Comparison of ENCODE assay signal across 9 cellular contexts in genomic region chr2:9951272-9951521, GRCh38. TPM values are rescaled to one million over a fixed set of nuclear protein-coding genes. Genes with fewer than 3 reads are reported as not detected.
DNase-seq lines count a peak whose midpoint lies in the region; ATAC-seq, FAIRE-seq and TF ChIP-seq lines count a peak whose summit lies in the region.
"Had no signal": no experiment of that assay in that cellular context is flagged by ENCODE, and none has a peak within 500 bp of the region (broad histone marks: within the 10 kb centered on the region; RNA-seq: fewer than 3 reads in every experiment).

No MANE protein-coding gene starts in this region.

- no peak overlapping the region for H3K27ac Mint-ChIP-seq in activated naive CD4-positive, alpha-beta T cell treated with anti-CD3 and anti-CD28 coated beads, Interleukin-2, amount 50 U/mL, for 24 hours
- no peak overlapping the region for H3K27ac Mint-ChIP-seq in astrocyte (ENCODE audit: unreplicated experiment)

- H3K27me3 ChIP-seq in astrocyte (ENCODE audit: insufficient read depth, low read length) (peaks cover 15% of the 10 kb centered on the region), lower lobe of right lung (ENCODE audit: low read depth) (peaks cover 6% of the 10 kb centered on the region), upper lobe of left lung (peaks cover 0 to 5% (median 1%) of the 10 kb centered on the region in 4 donors)

- H3K4me1 ChIP-seq in astrocyte (ENCODE audit: insufficient read depth, low read length), result peaks cover 4% of the 10 kb centered on the region
- H3K4me1 ChIP-seq in lower lobe of right lung, result peaks cover 23% of the 10 kb centered on the region
- H3K4me1 ChIP-seq in upper lobe of left lung, result peaks cover 2 to 32% (median 11%) of the 10 kb centered on the region in 4 donors

- no peak for TF ChIP-seq POLR2A in upper lobe of left lung (IDR thresholded peaks at IDR 0.05)

- H3K4me3 Mint-ChIP-seq in activated naive CD4-positive, alpha-beta T cell treated with anti-CD3 and anti-CD28 coated beads, Interleukin-2, amount 50 U/mL, for 24 hours, result peak overlapping the region; percentile 84
- no peak overlapping the region for H3K4me3 Mint-ChIP-seq in astrocyte (ENCODE audit: unreplicated experiment)

- FAIRE-seq in astrocyte (lab: Jason Lieb, UNC), result no peak
- FAIRE-seq: G401.6 had no signal

- WGBS in upper lobe of left lung, 2 donors, result no CpG with 5 or more reads among the region's 47 CpGs

- H3K9me3 Mint-ChIP-seq in activated naive CD4-positive, alpha-beta T cell treated with anti-CD3 and anti-CD28 coated beads, Interleukin-2, amount 50 U/mL, for 24 hours, result no peaks in the 10 kb centered on the region
- no peaks in the 10 kb centered on the region for H3K9me3 Mint-ChIP-seq in astrocyte (ENCODE audit: unreplicated experiment)

- H3K9ac ChIP-seq in astrocyte (ENCODE audit: low read length), result peak overlapping the region; percentile 65

- intact Hi-C loops in lower lobe of right lung (cut with DNase I), result no loop called here

- H3K27me3 Mint-ChIP-seq in activated naive CD4-positive, alpha-beta T cell treated with anti-CD3 and anti-CD28 coated beads, Interleukin-2, amount 50 U/mL, for 24 hours, result peaks cover 24% of the 10 kb centered on the region
- H3K27me3 Mint-ChIP-seq in astrocyte (ENCODE audit: low read depth, unreplicated experiment), result peaks cover 18% of the 10 kb centered on the region

- H3K36me3 ChIP-seq in astrocyte (ENCODE audit: insufficient read depth, low read length) (no peaks in the 10 kb centered on the region), lower lobe of right lung (no peaks in the 10 kb centered on the region), upper lobe of left lung (no peaks in the 10 kb centered on the region)

- peaks cover 16% of the 10 kb centered on the region for H3K4me1 Mint-ChIP-seq in activated naive CD4-positive, alpha-beta T cell treated with anti-CD3 and anti-CD28 coated beads, Interleukin-2, amount 50 U/mL, for 24 hours
- no peaks in the 10 kb centered on the region for H3K4me1 Mint-ChIP-seq in astrocyte (ENCODE audit: low read depth, unreplicated experiment)

- no peaks in the 10 kb centered on the region for H3K9me3 ChIP-seq in astrocyte (ENCODE audit: insufficient read depth, low read depth, low read length)
- H3K9me3 ChIP-seq in lower lobe of right lung, result no peaks in the 10 kb centered on the region
- no peaks in the 10 kb centered on the region for H3K9me3 ChIP-seq in upper lobe of left lung

- H3K27ac ChIP-seq in astrocyte (ENCODE audit: low read depth, low read length) (no peak overlapping the region), lower lobe of right lung (peak overlapping the region; percentile 67), upper lobe of left lung (peak overlapping the region; percentile 70 to 91 (median 76))

- peak overlapping the region; percentile 83 for H2AFZ ChIP-seq in astrocyte (ENCODE audit: low read depth, low read length)

- H3K36me3 Mint-ChIP-seq in activated naive CD4-positive, alpha-beta T cell treated with anti-CD3 and anti-CD28 coated beads, Interleukin-2, amount 50 U/mL, for 24 hours, result no peaks in the 10 kb centered on the region
- H3K36me3 Mint-ChIP-seq in astrocyte (ENCODE audit: low read depth, unreplicated experiment), result no peaks in the 10 kb centered on the region

- no peaks in the 10 kb centered on the region for H4K20me1 ChIP-seq in astrocyte (ENCODE audit: insufficient read depth, low read length)

- H3K4me3 ChIP-seq in astrocyte (ENCODE audit: insufficient read depth, low read depth, low read length) (peak overlapping the region; percentile 62), lower lobe of right lung (peak overlapping the region; percentile 71), upper lobe of left lung (peak overlapping the region; percentile 18 to 85 (median 82))

- peak overlapping the region; percentile 86 for H3K4me2 ChIP-seq in astrocyte (ENCODE audit: low read length)

- no peak for TF ChIP-seq EP300 in upper lobe of left lung (IDR thresholded peaks at IDR 0.05)

- H3K79me2 ChIP-seq in astrocyte (ENCODE audit: insufficient read depth, low read length), result no peaks in the 10 kb centered on the region

- ATAC-seq in lower lobe of right lung, result no peak
- ATAC-seq in upper lobe of left lung (ENCODE audit: low FRiP score in 2 of 2), result no peak

- DNase-seq in activated naive CD4-positive, alpha-beta T cell (lab: John Stamatoyannopoulos, UW), result no peak
- DNase-seq in astrocyte (ENCODE audit: low read depth) (no peak), lower lobe of right lung (no peak), upper lobe of left lung (no peak), AG08395 (ENCODE audit: low spot score) (no peak), DMS79 treated with DMSO at 0.1 percent for 48 hours (lab: John Stamatoyannopoulos, UW) (no peak), NCI-H146 treated with DMSO at 0.1 percent for 48 hours (lab: John Stamatoyannopoulos, UW; ENCODE audit: unreplicated experiment) (no peak)

- no peak for TF ChIP-seq CTCF in astrocyte (IDR thresholded peaks at IDR 0.05; ENCODE audit: insufficient read depth, low read depth, low read length)
- no peak for TF ChIP-seq CTCF in lower lobe of right lung (IDR thresholded peaks at IDR 0.05)
- TF ChIP-seq CTCF in upper lobe of left lung (IDR thresholded peaks at IDR 0.05), result peak in 3 of 6 experiments; percentile 0 to 10 (median 1)

RNA-seq across cellular contexts. Expression of gene GRHL1, which starts 0.3 kb away (rescaled TPM):
- total RNA-seq in astrocyte (2.5 and 4.1 TPM in 2 replicates), lower lobe of right lung (6.5 TPM), upper lobe of left lung (10 to 100 TPM in 3 of 6 donors, 1 to 10 TPM in 3; 4.3 to 18.0 (median 10.1) TPM)
